In genomic region chr7:73954861-73955260, GRCh38 we compare ENCODE assay signal across 28 cellular contexts.
DNase-seq lines count a peak whose midpoint lies in the region; ATAC-seq, FAIRE-seq and TF ChIP-seq lines count a peak whose summit lies in the region.
"Had no signal": no experiment of that assay in that cellular context is flagged by ENCODE, and none has a peak within 500 bp of the region (broad histone marks: within the 10 kb centered on the region; RNA-seq: fewer than 3 reads in every experiment).

No MANE protein-coding gene starts in this region.

- H3K4me2 ChIP-seq in K562 (ENCODE audit: insufficient read depth, low read length) = no peak overlapping the region
- H3K4me2 ChIP-seq: A549; BLaER1; BLaER1 treated with 17β-estradiol and CSF1 and Interleukin-3, amounts not matched to agents 10 nM and 100 nM had no signal

- H3K79me2 ChIP-seq in K562 (ENCODE audit: control insufficient read depth, insufficient read depth, low read length) = no peaks in the 10 kb centered on the region

- H3K9me3 ChIP-seq in K562 (replicated peaks; ENCODE audit: control insufficient read depth, insufficient read depth, low read depth, low read length) = no peaks in the 10 kb centered on the region
- H3K9me3 ChIP-seq: A549; BE2C; BLaER1; BLaER1 treated with 17β-estradiol and CSF1 and Interleukin-3, amounts not matched to agents 10 nM and 100 nM; Caco-2 had no signal

- H3K27me3 ChIP-seq in K562 (ENCODE audit: control insufficient read depth in 2 of 2, insufficient read depth in 2 of 2, low read length in 2 of 2) = 0 out of 5 replicates have a peak, but pooled peaks cover 0 to 7% of the 10 kb centered on the region in 2 experiments
- H3K27me3 ChIP-seq: BE2C; BLaER1; BLaER1 treated with 17β-estradiol and CSF1 and Interleukin-3, amounts not matched to agents 10 nM and 100 nM had no signal

- no peak for TF ChIP-seq POLR2A in K562 (conservative IDR thresholded peaks at IDR 0.05)

- no peaks in the 10 kb centered on the region for H3K36me3 ChIP-seq in K562 (ENCODE audit: control insufficient read depth, insufficient read depth, low read length)
- H3K36me3 ChIP-seq: BE2C; BLaER1; BLaER1 treated with 17β-estradiol and CSF1 and Interleukin-3, amounts not matched to agents 10 nM and 100 nM had no signal

- no peak overlapping the region for H3K27ac ChIP-seq in K562 (ENCODE audit: extremely low read depth, low read depth, low read length)
- H3K27ac ChIP-seq: 22Rv1; A549; BLaER1; BLaER1 treated with 17β-estradiol and CSF1 and Interleukin-3, amounts not matched to agents 10 nM and 100 nM; C4-2B had no signal

- TF ChIP-seq CTCF in K562 (IDR thresholded peaks at IDR 0.05 in 2 of 3, conservative IDR thresholded peaks at IDR 0.05 in 1 of 3; ENCODE audit: insufficient read depth in 2 of 3, low read depth in 1 of 3, low read length in 3 of 3) = no peak

- ATAC-seq in K562 (no peak), HG02678 (IDR thresholded peaks at IDR 0.05; ENCODE audit: unreplicated experiment) (no peak)
- ATAC-seq: A549; CD8-positive, alpha-beta T cell had no signal

- TF ChIP-seq EP300 in K562 (IDR thresholded peaks at IDR 0.05; ENCODE audit: low read length) = no peak

- H4K20me1 ChIP-seq in K562 (replicated peaks; ENCODE audit: control insufficient read depth, insufficient read depth, low read length) = no peaks in the 10 kb centered on the region
- H4K20me1 ChIP-seq: BLaER1; BLaER1 treated with 17β-estradiol and CSF1 and Interleukin-3, amounts not matched to agents 10 nM and 100 nM had no signal

- H3K4me1 ChIP-seq in K562 (replicated peaks in 1 of 2; ENCODE audit: control insufficient read depth in 2 of 2, insufficient read depth in 2 of 2, low read length in 2 of 2) = no peaks in the 10 kb centered on the region
- H3K4me1 ChIP-seq: A549, BE2C, BLaER1, Caco-2 had no signal

- no peak for TF ChIP-seq RAD21 in K562 (CRISPR knock-in tag; conservative IDR thresholded peaks at IDR 0.05 in 1 of 2, IDR thresholded peaks at IDR 0.05 in 1 of 2)

- no TSS peak for BruUV-seq in K562 (replicated peaks; lab: Mats Ljungman, UMichigan)

- no peaks in the 10 kb centered on the region for H3K9me1 ChIP-seq in K562 (ENCODE audit: control insufficient read depth, insufficient read depth, low read length)

- intact Hi-C loops in K562 (cut with micrococcal nuclease) = no loop called here

- no peak for DNase-seq in K562 (ENCODE audit: extremely low read depth in 1 of 4, low spot score in 3 of 4)
- DNase-seq: 8988T; ACHN; AML-193; BE2C; Caco-2; Calu3; CD4-positive, alpha-beta memory T cell; CD4-positive, alpha-beta T cell; CD4-positive, CD25-positive, alpha-beta regulatory T cell; CD8-positive, alpha-beta memory T cell; CD8-positive, alpha-beta T cell; COR-L47; DMS 273 treated with DMSO at 0.1 percent for 48 hours; DMS153; DMS53; DMS79; DMS79 treated with DMSO at 0.1 percent for 48 hours; DND-41; EL had no signal

- in situ Hi-C loops in K562 (cut with MboI) = no loop called here

- no peak overlapping the region for H2AFZ ChIP-seq in K562 (ENCODE audit: low read depth, low read length)

- no peak for FAIRE-seq in K562 (lab: Jason Lieb, UNC)
- FAIRE-seq: A204.1, A549, D721Med had no signal

- no peak overlapping the region for H3K9ac ChIP-seq in K562 (ENCODE audit: insufficient read depth in 1 of 2, low read depth in 2 of 2, low read length in 2 of 2)
- H3K9ac ChIP-seq: BLaER1; BLaER1 treated with 17β-estradiol and CSF1 and Interleukin-3, amounts not matched to agents 10 nM and 100 nM had no signal

- CTCF ChIA-PET in K562 (lab: Yijun Ruan, JAX; ENCODE audit: low intra/inter-chr PET ratio) = no interaction called here

- H3K4me3 ChIP-seq in K562 = no peak overlapping the region
- H3K4me3 ChIP-seq: A549; BLaER1; BLaER1 treated with 17β-estradiol and CSF1 and Interleukin-3, amounts not matched to agents 10 nM and 100 nM had no signal

- WGBS in K562 (ENCODE audit: insufficient coverage, low coverage, missing lambda C conversion rate) = 3% methylated on average over 2 of the region's 2 CpGs

- POLR2A ChIA-PET in K562 (lab: Yijun Ruan, JAX) = interaction anchor here (0.5 to 0.6 kb wide), 2 partner anchors 52 to 64 kb away, joined by 3 read pairs; no protein-coding TSS in a partner anchor

TF ChIP-seq in K562, 482 proteins besides CTCF, POLR2A, EP300 and RAD21:
- TF ChIP-seq, protein P1, sequence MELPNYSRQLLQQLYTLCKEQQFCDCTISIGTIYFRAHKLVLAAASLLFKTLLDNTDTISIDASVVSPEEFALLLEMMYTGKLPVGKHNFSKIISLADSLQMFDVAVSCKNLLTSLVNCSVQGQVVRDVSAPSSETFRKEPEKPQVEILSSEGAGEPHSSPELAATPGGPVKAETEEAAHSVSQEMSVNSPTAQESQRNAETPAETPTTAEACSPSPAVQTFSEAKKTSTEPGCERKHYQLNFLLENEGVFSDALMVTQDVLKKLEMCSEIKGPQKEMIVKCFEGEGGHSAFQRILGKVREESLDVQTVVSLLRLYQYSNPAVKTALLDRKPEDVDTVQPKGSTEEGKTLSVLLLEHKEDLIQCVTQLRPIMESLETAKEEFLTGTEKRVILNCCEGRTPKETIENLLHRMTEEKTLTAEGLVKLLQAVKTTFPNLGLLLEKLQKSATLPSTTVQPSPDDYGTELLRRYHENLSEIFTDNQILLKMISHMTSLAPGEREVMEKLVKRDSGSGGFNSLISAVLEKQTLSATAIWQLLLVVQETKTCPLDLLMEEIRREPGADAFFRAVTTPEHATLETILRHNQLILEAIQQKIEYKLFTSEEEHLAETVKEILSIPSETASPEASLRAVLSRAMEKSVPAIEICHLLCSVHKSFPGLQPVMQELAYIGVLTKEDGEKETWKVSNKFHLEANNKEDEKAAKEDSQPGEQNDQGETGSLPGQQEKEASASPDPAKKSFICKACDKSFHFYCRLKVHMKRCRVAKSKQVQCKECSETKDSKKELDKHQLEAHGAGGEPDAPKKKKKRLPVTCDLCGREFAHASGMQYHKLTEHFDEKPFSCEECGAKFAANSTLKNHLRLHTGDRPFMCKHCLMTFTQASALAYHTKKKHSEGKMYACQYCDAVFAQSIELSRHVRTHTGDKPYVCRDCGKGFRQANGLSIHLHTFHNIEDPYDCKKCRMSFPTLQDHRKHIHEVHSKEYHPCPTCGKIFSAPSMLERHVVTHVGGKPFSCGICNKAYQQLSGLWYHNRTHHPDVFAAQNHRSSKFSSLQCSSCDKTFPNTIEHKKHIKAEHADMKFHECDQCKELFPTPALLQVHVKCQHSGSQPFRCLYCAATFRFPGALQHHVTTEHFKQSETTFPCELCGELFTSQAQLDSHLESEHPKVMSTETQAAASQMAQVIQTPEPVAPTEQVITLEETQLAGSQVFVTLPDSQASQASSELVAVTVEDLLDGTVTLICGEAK (IDR thresholded peaks at IDR 0.05) = peak; percentile 88
- TF ChIP-seq, protein P1 (CRISPR knock-in tag; IDR thresholded peaks at IDR 0.05) = peak; percentile 67
- TF ChIP-seq CEBPZ (IDR thresholded peaks at IDR 0.05; ENCODE audit: borderline replicate concordance, low read depth, low read length) = no peak
